Comparison of ENCODE assay signal across 8 cellular contexts in genomic region chr1:91020486-91020885, GRCh38. TPM values are rescaled to one million over a fixed set of nuclear protein-coding genes. Genes with fewer than 3 reads are reported as not detected.
DNase-seq lines count a peak whose midpoint lies in the region; ATAC-seq and TF ChIP-seq lines count a peak whose summit lies in the region.

No MANE protein-coding gene starts in this region.

- H3K27me3 ChIP-seq in adipocyte (replicated peaks; ENCODE audit: control insufficient read depth, insufficient read depth, low read length) (no peaks in the 10 kb centered on the region), kidney epithelial cell (ENCODE audit: control insufficient read depth, insufficient read depth, low read length) (no peaks in the 10 kb centered on the region), thymus (ENCODE audit: control insufficient read depth, insufficient read depth) (no peaks in the 10 kb centered on the region)

- 68% methylated on average over 4 of the region's 4 CpGs for whole genome bisulfite sequencing in thymus

- H3K4me1 ChIP-seq in adipocyte (ENCODE audit: control insufficient read depth, insufficient read depth, low read length) (peaks cover 43% of the 10 kb centered on the region), thymus (ENCODE audit: control insufficient read depth, insufficient read depth, low read length) (peaks cover 6% of the 10 kb centered on the region)

- peak overlapping the region; percentile 98 for H3K4me3 Mint-ChIP-seq in activated CD4-positive, alpha-beta T cell treated with anti-CD3 and anti-CD28 coated beads, Interleukin-2, amount 10 ng/mL, durations not matched to agents 7 days and 5 days

- POLR2A ChIA-PET in activated CD4-positive, alpha-beta T cell treated with anti-CD3 and anti-CD28 coated beads, Interleukin-2, amount 10 ng/mL, durations not matched to agents 7 days and 5 days (lab: Charles Lee): interaction anchor here (0.6 kb wide), 1 partner anchor 97 kb away, joined by 3 read pairs; no protein-coding TSS in a partner anchor

- CTCF ChIA-PET in activated CD4-positive, alpha-beta T cell treated with anti-CD3 and anti-CD28 coated beads, Interleukin-2, amount 10 ng/mL, durations not matched to agents 7 days and 5 days (lab: Charles Lee): no interaction called here

- DNase-seq in activated CD4-positive, alpha-beta T cell treated with anti-CD3 and anti-CD28 coated beads, Interleukin-2, amount 10 ng/mL, durations not matched to agents 7 days and 5 days: no peak
- DNase-seq in activated CD4-positive, alpha-beta T cell treated with anti-CD3 and anti-CD28 coated beads, Interleukin-2, amount 50 U/mL, for 1 hour: no peak
- peak; percentile 46 for DNase-seq in adipocyte (ENCODE audit: low read depth)
- DNase-seq in kidney epithelial cell (ENCODE audit: low read depth): no peak
- DNase-seq in DMS153 treated with DMSO at 0.1 percent for 48 hours (lab: John Stamatoyannopoulos, UW; ENCODE audit: unreplicated experiment): no peak

- H3K27ac Mint-ChIP-seq in activated CD4-positive, alpha-beta T cell treated with anti-CD3 and anti-CD28 coated beads, Interleukin-2, amount 10 ng/mL, durations not matched to agents 7 days and 5 days: peak overlapping the region; percentile 99

- H3K36me3 ChIP-seq in adipocyte (ENCODE audit: control insufficient read depth, insufficient read depth, low read length, severe bottlenecking) (no peaks in the 10 kb centered on the region), kidney epithelial cell (ENCODE audit: control insufficient read depth, insufficient read depth, low read length) (no peaks in the 10 kb centered on the region), thymus (ENCODE audit: control insufficient read depth, insufficient read depth) (no peaks in the 10 kb centered on the region)

- peak overlapping the region; percentile 99 for H3K4me3 ChIP-seq in adipocyte (ENCODE audit: low read length)
- H3K4me3 ChIP-seq in kidney epithelial cell (ENCODE audit: low read depth, low read length): peak overlapping the region; percentile 95
- peak overlapping the region; percentile 96 for H3K4me3 ChIP-seq in thymus (ENCODE audit: low read length)

- no peak overlapping the region for H3K27ac ChIP-seq in thymus (ENCODE audit: low read depth)

- no peak for TF ChIP-seq CTCF in kidney epithelial cell (IDR thresholded peaks at IDR 0.05; ENCODE audit: insufficient read depth, low read length, poor library complexity, severe bottlenecking)

- peaks cover 40% of the 10 kb centered on the region for H3K36me3 Mint-ChIP-seq in activated CD4-positive, alpha-beta T cell treated with anti-CD3 and anti-CD28 coated beads, Interleukin-2, amount 10 ng/mL, durations not matched to agents 7 days and 5 days (ENCODE audit: low read depth)

- H3K9me3 ChIP-seq in adipocyte (ENCODE audit: control insufficient read depth, low read length) (no peaks in the 10 kb centered on the region), thymus (ENCODE audit: control insufficient read depth) (no peaks in the 10 kb centered on the region)

- no peaks in the 10 kb centered on the region for H3K27me3 Mint-ChIP-seq in activated CD4-positive, alpha-beta T cell treated with anti-CD3 and anti-CD28 coated beads, Interleukin-2, amount 10 ng/mL, durations not matched to agents 7 days and 5 days

- H3K9ac ChIP-seq in adipocyte (ENCODE audit: low read length): peak overlapping the region; percentile 100

- H3K9me3 Mint-ChIP-seq in activated CD4-positive, alpha-beta T cell treated with anti-CD3 and anti-CD28 coated beads, Interleukin-2, amount 10 ng/mL, durations not matched to agents 7 days and 5 days: no peaks in the 10 kb centered on the region

- H3K4me1 Mint-ChIP-seq in activated CD4-positive, alpha-beta T cell treated with anti-CD3 and anti-CD28 coated beads, Interleukin-2, amount 10 ng/mL, durations not matched to agents 7 days and 5 days: peaks cover 52% of the 10 kb centered on the region

- ATAC-seq in HG03039 (IDR thresholded peaks at IDR 0.05; ENCODE audit: unreplicated experiment): no peak
- ATAC-seq in HG02798 (IDR thresholded peaks at IDR 0.05; ENCODE audit: poor library complexity, unreplicated experiment): no peak

RNA-seq across cellular contexts. Expression of gene ZNF644, which starts 1.3 kb away (rescaled TPM):
- total RNA-seq in activated CD4-positive, alpha-beta T cell treated with anti-CD3 and anti-CD28 coated beads, Interleukin-2, amount 10 ng/mL, durations not matched to agents 7 days and 5 days: 10 to 100 TPM; 51.6 to 53.9 TPM
- 38.5 and 50.4 TPM in 2 replicates for total RNA-seq in kidney epithelial cell
- polyA plus RNA-seq in thymus: 41.9 TPM
